ENCODE assay signal across 10 cellular contexts in genomic region chr6:4253604-4254211, GRCh38.
DNase-seq lines count a peak whose midpoint lies in the region; ATAC-seq, FAIRE-seq and TF ChIP-seq lines count a peak whose summit lies in the region.
"Had no signal": no experiment of that assay in that cellular context is flagged by ENCODE, and none has a peak within 500 bp of the region (broad histone marks: within the 10 kb centered on the region; RNA-seq: fewer than 3 reads in every experiment).

No MANE protein-coding gene starts in this region.

- H3K9me1 ChIP-seq in keratinocyte (ENCODE audit: control insufficient read depth, extremely low read depth, insufficient read depth, low read length), result no peaks in the 10 kb centered on the region

- no peaks in the 10 kb centered on the region for H3K27me3 ChIP-seq in keratinocyte (ENCODE audit: control insufficient read depth, extremely low read depth, insufficient read depth, low read length)
- no peaks in the 10 kb centered on the region for H3K27me3 ChIP-seq in thymus (ENCODE audit: control insufficient read depth, insufficient read depth)
- H3K27me3 ChIP-seq: neutrophil had no signal

- H3K4me2 ChIP-seq in keratinocyte (ENCODE audit: control insufficient read depth, extremely low read depth, insufficient read depth, low read depth, low read length), result peak overlapping the region; percentile 42

- dilution Hi-C loops in keratinocyte (cut with MboI; ENCODE audit: extremely low pct_ligation_motif_present, low sequenced_read_pairs), result no loop called here

- H3K9me3 ChIP-seq in keratinocyte (ENCODE audit: control insufficient read depth, low read depth, low read length), result no peaks in the 10 kb centered on the region
- H3K9me3 ChIP-seq in thymus (ENCODE audit: control insufficient read depth), result no peaks in the 10 kb centered on the region
- H3K9me3 ChIP-seq: neutrophil had no signal

- no peak overlapping the region for H3K9ac ChIP-seq in keratinocyte (ENCODE audit: control insufficient read depth, extremely low read depth, insufficient read depth, low read length)

- FAIRE-seq in keratinocyte (lab: Jason Lieb, UNC), result peak; percentile 89
- FAIRE-seq: A204.1 had no signal

- H3K79me2 ChIP-seq in keratinocyte (ENCODE audit: control insufficient read depth, insufficient read depth, low read length), result no peaks in the 10 kb centered on the region

- DNase-seq in DMS79 treated with DMSO at 0.1 percent for 48 hours (lab: John Stamatoyannopoulos, UW) (peak; percentile 1), DMS79 (lab: John Stamatoyannopoulos, UW) (no peak), amniotic stem cell (lab: John Stamatoyannopoulos, UW) (peak; percentile 39), keratinocyte (ENCODE audit: low read depth, low spot score) (no peak)
- no peak for DNase-seq in activated naive CD4-positive, alpha-beta T cell treated with anti-CD3 and anti-CD28 coated beads, Interleukin-2, amount 50 U/mL, for 16 hours

- peak overlapping the region; percentile 82 for H2AFZ ChIP-seq in keratinocyte (ENCODE audit: control insufficient read depth, low read length)

- ATAC-seq in GM18868 (IDR thresholded peaks at IDR 0.05; ENCODE audit: unreplicated experiment), result no peak
- ATAC-seq in GM19455 (IDR thresholded peaks at IDR 0.05; ENCODE audit: unreplicated experiment), result no peak

- H3K4me3 ChIP-seq in keratinocyte (ENCODE audit: control insufficient read depth in 2 of 3, extremely low read depth in 1 of 3, insufficient read depth in 2 of 3, low read depth in 1 of 3, low read length in 3 of 3) (no peak overlapping the region), thymus (ENCODE audit: low read length) (no peak overlapping the region)

- 65% methylated on average over 5 of the region's 5 CpGs for WGBS in thymus

- H4K20me1 ChIP-seq in keratinocyte (ENCODE audit: control insufficient read depth, extremely low read depth, insufficient read depth, low read length), result no peaks in the 10 kb centered on the region

- H3K4me1 ChIP-seq in keratinocyte (ENCODE audit: control insufficient read depth, extremely low read depth, insufficient read depth, low read length) (peaks cover 14% of the 10 kb centered on the region), thymus (ENCODE audit: control insufficient read depth, insufficient read depth, low read length) (no peaks in the 10 kb centered on the region)

- H3K36me3 ChIP-seq in keratinocyte (ENCODE audit: control insufficient read depth in 2 of 2, extremely low read depth in 1 of 2, insufficient read depth in 2 of 2, low read length in 2 of 2) (no peaks in the 10 kb centered on the region), thymus (ENCODE audit: control insufficient read depth, insufficient read depth) (no peaks in the 10 kb centered on the region)
- H3K36me3 ChIP-seq: neutrophil had no signal

- no peak overlapping the region for H3K27ac ChIP-seq in keratinocyte (ENCODE audit: control insufficient read depth, insufficient read depth, low read length)
- H3K27ac ChIP-seq in thymus (ENCODE audit: low read depth), result peak overlapping the region; percentile 61
- H3K27ac ChIP-seq: neutrophil had no signal

- peak; percentile 44 to 75 (median 73) for TF ChIP-seq CTCF in keratinocyte (optimal IDR thresholded peaks at IDR 0.05 in 1 of 3, IDR thresholded peaks at IDR 0.05 in 1 of 3, conservative IDR thresholded peaks at IDR 0.05 in 1 of 3; ENCODE audit: extremely low read depth in 1 of 3, insufficient read depth in 2 of 3, low read length in 3 of 3)

Comparison
In these comparisons a context has a peak if more than half of its experiments do, and no peak if none do; other contexts are left out.
1. DNase-seq: peak in DMS79 treated with DMSO at 0.1 percent for 48 hours (single experiment) and amniotic stem cell (single experiment); none in DMS79 (single experiment), keratinocyte (single experiment) and activated naive CD4-positive, alpha-beta T cell treated with anti-CD3 and anti-CD28 coated beads, Interleukin-2, amount 50 U/mL, for 16 hours (single experiment).